Comparison of ENCODE assay signal across 1 cellular context in genomic region chr12:48084066-48084465, GRCh38.
TF ChIP-seq lines count a peak whose summit lies in the region.

No MANE protein-coding gene starts in this region.

TF ChIP-seq in HEK293, 187 proteins besides CTCF, POLR2A, EP300 and RAD21 (continued from another document):
- no peak for TF ChIP-seq ZNF639 (tag by site-specific recombination; IDR thresholded peaks at IDR 0.05)
